9 cellular contexts compared by ENCODE assay signal in genomic region chrX:22063284-22063683, GRCh38. TPM values are rescaled to one million over a fixed set of nuclear protein-coding genes. Genes with fewer than 3 reads are reported as not detected.
A peak's percentile ranks its signal among the peaks of the same experiment; 100 is the strongest.
DNase-seq lines count a peak whose midpoint lies in the region; ATAC-seq lines count a peak whose summit lies in the region.
"Had no signal": no experiment of that assay in that cellular context is flagged by ENCODE, and none has a peak within 500 bp of the region (broad histone marks: within the 10 kb centered on the region; RNA-seq: fewer than 3 reads in every experiment).

No MANE protein-coding gene starts in this region.

- no peaks in the 10 kb centered on the region for H3K9me3 Mint-ChIP-seq in activated T-cell treated with anti-CD3 and anti-CD28 coated beads, Interleukin-2, amount 50 U/mL, for 24 hours

- ATAC-seq in HG03175 (IDR thresholded peaks at IDR 0.05; ENCODE audit: unreplicated experiment) (peak; percentile 73), sciatic nerve (no peak)

- peak overlapping the region; percentile 82 for H3K27ac Mint-ChIP-seq in activated T-cell treated with anti-CD3 and anti-CD28 coated beads, Interleukin-2, amount 50 U/mL, for 24 hours

- H3K27me3 Mint-ChIP-seq in activated T-cell treated with anti-CD3 and anti-CD28 coated beads, Interleukin-2, amount 50 U/mL, for 24 hours, result peaks cover 20% of the 10 kb centered on the region

- peaks cover 5% of the 10 kb centered on the region for H3K36me3 Mint-ChIP-seq in activated T-cell treated with anti-CD3 and anti-CD28 coated beads, Interleukin-2, amount 50 U/mL, for 24 hours (ENCODE audit: low read depth)

- H3K4me1 Mint-ChIP-seq in activated T-cell treated with anti-CD3 and anti-CD28 coated beads, Interleukin-2, amount 50 U/mL, for 24 hours (ENCODE audit: low read depth), result peaks cover 80% of the 10 kb centered on the region

- H3K4me3 Mint-ChIP-seq in activated T-cell treated with anti-CD3 and anti-CD28 coated beads, Interleukin-2, amount 50 U/mL, for 24 hours, result peak overlapping the region; percentile 41

- peak; percentile 61 for DNase-seq in activated effector memory CD4-positive, alpha-beta T cell treated with anti-CD3 and anti-CD28 coated beads, Interleukin-2, amount 50 U/mL, for 16 hours
- no peak for DNase-seq in activated effector memory CD4-positive, alpha-beta T cell treated with Interleukin-2 at 50 U/mL for 16 hours
- DNase-seq in activated T-cell treated with anti-CD3 and anti-CD28 coated beads, Interleukin-2, amount 50 U/mL, for 24 hours, result peak; percentile 50
- DNase-seq in stimulated activated CD8-positive, alpha-beta memory T cell treated with anti-CD3 and anti-CD28 coated beads, Interleukin-7, amount 100 ng/mL, for 4 hours (ENCODE audit: low read depth in 2 of 2), result peak; percentile 1 to 11
- DNase-seq in sciatic nerve (ENCODE audit: low spot score) (no peak), caudate nucleus (lab: John Stamatoyannopoulos, UW) (no peak), anterior cingulate cortex (lab: John Stamatoyannopoulos, UW) (no peak)

- intact Hi-C loops in sciatic nerve (cut with DNase I), result no loop called here

- no peak overlapping the region for H3K27ac ChIP-seq in caudate nucleus (ENCODE audit: low read depth, low read length)
- H3K27ac ChIP-seq: thoracic aorta had no signal

RNA-seq across cellular contexts. Expression of gene PHEX, which starts 31.2 kb away (rescaled TPM):
- 0.09 TPM for total RNA-seq in sciatic nerve

Comparison
In these comparisons a context has a peak if more than half of its experiments do, and no peak if none do; other contexts are left out.
1. DNase-seq: peak in activated effector memory CD4-positive, alpha-beta T cell treated with anti-CD3 and anti-CD28 coated beads, Interleukin-2, amount 50 U/mL, for 16 hours (single experiment), activated T-cell treated with anti-CD3 and anti-CD28 coated beads, Interleukin-2, amount 50 U/mL, for 24 hours (single experiment) and stimulated activated CD8-positive, alpha-beta memory T cell treated with anti-CD3 and anti-CD28 coated beads, Interleukin-7, amount 100 ng/mL, for 4 hours (2 of 2); none in activated effector memory CD4-positive, alpha-beta T cell treated with Interleukin-2 at 50 U/mL for 16 hours (single experiment), sciatic nerve (single experiment), caudate nucleus (0 of 61) and anterior cingulate cortex (0 of 58).